ENCODE assay signal across 19 cellular contexts in the genomic region with DNA sequence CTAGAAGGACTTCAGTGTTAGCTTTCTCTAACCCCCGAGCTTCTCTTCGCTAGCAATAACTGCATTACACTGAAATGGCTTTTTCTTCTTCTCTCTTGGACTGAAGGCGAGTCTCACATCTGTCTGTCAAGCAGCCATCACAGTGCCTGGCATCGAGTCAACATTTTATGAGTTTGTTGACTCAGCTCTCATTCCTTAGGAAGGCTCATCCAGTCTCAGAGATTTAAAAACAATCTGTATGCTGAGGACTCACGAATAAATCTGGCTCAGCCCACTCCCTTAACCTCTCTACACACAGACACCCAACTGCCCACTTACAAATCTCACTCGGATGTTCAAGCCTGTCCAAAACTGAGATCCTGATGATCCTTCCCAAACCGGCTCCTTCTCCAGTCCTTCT.
DNase-seq lines count a peak whose midpoint lies in the region; ATAC-seq, FAIRE-seq and TF ChIP-seq lines count a peak whose summit lies in the region.
"Had no signal": no experiment of that assay in that cellular context is flagged by ENCODE, and none has a peak within 500 bp of the region (broad histone marks: within the 10 kb centered on the region; RNA-seq: fewer than 3 reads in every experiment).

No MANE protein-coding gene starts in this region.

- H3K4me1 ChIP-seq in RWPE2 (ENCODE audit: insufficient read depth, poor library complexity, severe bottlenecking), result peaks cover 4% of the 10 kb centered on the region
- H3K4me1 ChIP-seq: heart right ventricle, right lobe of liver, SJCRH30, testis had no signal

- H3K27me3 Mint-ChIP-seq in HFFc6 (ENCODE audit: insufficient read depth) (no peaks in the 10 kb centered on the region), progenitor cell of endocrine pancreas (peaks cover 61% of the 10 kb centered on the region)

- no peak for TF ChIP-seq CTCF in HFFc6 (IDR thresholded peaks at IDR 0.05)
- no peak for TF ChIP-seq CTCF in RWPE2 (IDR thresholded peaks at IDR 0.05; ENCODE audit: poor library complexity, severe bottlenecking)
- TF ChIP-seq CTCF in progenitor cell of endocrine pancreas (IDR thresholded peaks at IDR 0.05; ENCODE audit: unreplicated experiment), result no peak

- no peaks in the 10 kb centered on the region for H3K27me3 ChIP-seq in RWPE2 (ENCODE audit: insufficient read depth, poor library complexity, severe bottlenecking)
- H3K27me3 ChIP-seq: right lobe of liver, SJCRH30, testis had no signal

- H3K36me3 ChIP-seq in RWPE2 (ENCODE audit: low read depth), result no peaks in the 10 kb centered on the region
- H3K36me3 ChIP-seq: heart right ventricle, right lobe of liver, SJCRH30 had no signal

- peak; percentile 6 for DNase-seq in HFFc6
- no peak for DNase-seq in RWPE2 (ENCODE audit: low spot score)
- peak; percentile 23 for DNase-seq in iris pigment epithelial cell (ENCODE audit: low read depth)
- DNase-seq in urothelium cell line (ENCODE audit: low spot score), result peak; percentile 37
- no peak for DNase-seq in progenitor cell of endocrine pancreas (ENCODE audit: low spot score, unreplicated experiment)
- DNase-seq in SW480 (ENCODE audit: low spot score), result no peak
- DNase-seq: activated gamma-delta T cell treated with Interleukin-2 at 50 U/mL for 16 hours; DND-41; heart right ventricle; islet precursor cell; KG1; right lobe of liver; stimulated activated CD4-positive, alpha-beta T cell treated with anti-CD3 and anti-CD28 coated beads, Interleukin-4, amount 100 ng/mL, for 1 hour; testis had no signal

- peaks cover 7% of the 10 kb centered on the region; the same call in 1 of the 2 replicates for H3K36me3 Mint-ChIP-seq in HFFc6 (ENCODE audit: low read depth)
- no peaks in the 10 kb centered on the region for H3K36me3 Mint-ChIP-seq in progenitor cell of endocrine pancreas (ENCODE audit: insufficient read depth)
- H3K36me3 Mint-ChIP-seq: mesothelial cell of epicardium had no signal

- peak overlapping the region; percentile 0 for H3K27ac ChIP-seq in RWPE2 (ENCODE audit: poor library complexity, severe bottlenecking)
- H3K27ac ChIP-seq: C4-2B, heart right ventricle, right lobe of liver, SJCRH30, testis had no signal

- FAIRE-seq in urothelium cell line (lab: Jason Lieb, UNC), result no peak
- FAIRE-seq: colon had no signal

- H3K4me3 ChIP-seq in RWPE2 (ENCODE audit: severe bottlenecking), result no peak overlapping the region
- H3K4me3 ChIP-seq: heart right ventricle, right lobe of liver, SJCRH30, testis had no signal

- H3K9me3 Mint-ChIP-seq in HFFc6 (peaks cover 42% of the 10 kb centered on the region), progenitor cell of endocrine pancreas (ENCODE audit: low read depth) (no peaks in the 10 kb centered on the region)
- H3K9me3 Mint-ChIP-seq: mesothelial cell of epicardium had no signal

- no peak overlapping the region for H3K4me3 Mint-ChIP-seq in HFFc6
- H3K4me3 Mint-ChIP-seq in progenitor cell of endocrine pancreas (ENCODE audit: low read depth), result no peak overlapping the region
- H3K4me3 Mint-ChIP-seq: mesothelial cell of epicardium had no signal

- ATAC-seq in RWPE2 (ENCODE audit: low read depth) (peak; percentile 82), HG03097 (IDR thresholded peaks at IDR 0.05; ENCODE audit: low FRiP score, unreplicated experiment) (no peak)
- ATAC-seq: heart right ventricle, right lobe of liver had no signal

- H3K4me1 Mint-ChIP-seq in HFFc6 (ENCODE audit: low read depth) (no peaks in the 10 kb centered on the region), progenitor cell of endocrine pancreas (ENCODE audit: low read depth) (no peaks in the 10 kb centered on the region)

- no peak overlapping the region for H3K27ac Mint-ChIP-seq in HFFc6
- no peak overlapping the region for H3K27ac Mint-ChIP-seq in progenitor cell of endocrine pancreas
- H3K27ac Mint-ChIP-seq: mesothelial cell of epicardium had no signal

- no peaks in the 10 kb centered on the region for H3K9me3 ChIP-seq in RWPE2 (ENCODE audit: severe bottlenecking)
- H3K9me3 ChIP-seq: heart right ventricle, right lobe of liver, SJCRH30, testis had no signal

Comparison
In these comparisons a context has a peak if more than half of its experiments do, and no peak if none do; other contexts are left out.
1. DNase-seq: peak in HFFc6 (single experiment), iris pigment epithelial cell (single experiment) and urothelium cell line (single experiment); none in RWPE2 (single experiment), progenitor cell of endocrine pancreas (single experiment) and SW480 (single experiment).